In the genomic region with DNA sequence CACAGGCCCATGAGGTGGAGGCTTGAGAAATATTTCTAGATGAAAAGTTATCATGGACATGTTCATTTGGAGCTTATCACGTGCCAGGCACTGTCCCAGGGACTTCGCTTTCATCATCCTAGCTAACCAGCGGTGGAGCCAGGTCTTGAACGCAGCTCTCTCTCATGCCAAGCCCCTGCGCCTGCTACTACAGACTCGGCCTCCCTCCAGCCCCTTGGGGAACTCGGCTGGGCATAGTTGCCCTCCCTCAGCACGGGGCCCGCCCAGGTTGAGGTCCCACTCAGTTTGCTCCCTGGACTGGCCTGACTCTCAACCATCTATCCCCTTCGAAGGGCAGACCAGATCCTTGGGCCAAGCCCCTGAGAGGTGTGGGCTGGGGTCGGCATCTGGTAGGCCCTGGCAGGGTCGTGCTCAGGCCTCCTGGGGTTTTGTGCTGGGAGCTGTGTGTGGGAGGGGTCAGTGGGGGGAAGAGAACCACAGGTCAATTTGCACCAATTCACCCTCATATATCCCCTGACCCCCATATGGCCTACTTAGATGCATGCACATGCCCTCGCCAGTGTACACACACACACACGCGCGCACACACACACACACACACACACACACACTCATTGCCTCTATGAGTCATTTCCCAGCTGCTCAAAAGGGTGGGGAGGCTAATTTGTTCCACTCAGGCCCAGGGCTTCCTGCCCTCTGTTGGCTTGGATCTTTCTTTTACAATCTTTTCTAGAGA, we compare ENCODE assay signal across 6 cellular contexts. TPM values are rescaled to one million over a fixed set of nuclear protein-coding genes. Genes with fewer than 3 reads are reported as not detected.
DNase-seq lines count a peak whose midpoint lies in the region; ATAC-seq and TF ChIP-seq lines count a peak whose summit lies in the region.

No MANE protein-coding gene starts in this region.

- H3K36me3 ChIP-seq in CD8-positive, alpha-beta T cell (ENCODE audit: insufficient read depth, low read length): no peaks in the 10 kb centered on the region

- H3K4me1 Mint-ChIP-seq in CD8-positive, alpha-beta T cell (ENCODE audit: low read depth): peaks cover 21% of the 10 kb centered on the region

- intact Hi-C loops in CD8-positive, alpha-beta T cell (cut with DNase I, micrococcal nuclease): loop anchor here (1.0 to 5.0 kb wide), 2 partner anchors 36 to 38 kb away; no protein-coding TSS in a partner anchor

- H3K27ac ChIP-seq in CD8-positive, alpha-beta T cell (ENCODE audit: low read depth, low read length): no peak overlapping the region

- H3K27me3 Mint-ChIP-seq in CD8-positive, alpha-beta T cell (ENCODE audit: low read depth): no peaks in the 10 kb centered on the region

- CTCF ChIA-PET in CD8-positive, alpha-beta T cell (lab: Charles Lee): interaction anchor here (0.8 to 18.0 kb wide), 18 partner anchors 9 to 148 kb away, joined by 3 to 293 read pairs (median 4); a partner anchor contains a TSS

- H3K9me3 Mint-ChIP-seq in CD8-positive, alpha-beta T cell: peaks cover 6% of the 10 kb centered on the region

- no peak overlapping the region for H3K4me3 Mint-ChIP-seq in CD8-positive, alpha-beta T cell

- no peaks in the 10 kb centered on the region for H3K9me3 ChIP-seq in CD8-positive, alpha-beta T cell (ENCODE audit: low read length)

- no peak for TF ChIP-seq CTCF in CD8-positive, alpha-beta T cell (IDR thresholded peaks at IDR 0.05)

- H3K4me3 ChIP-seq in CD8-positive, alpha-beta T cell (ENCODE audit: low read depth, low read length): no peak overlapping the region

- POLR2A ChIA-PET in CD8-positive, alpha-beta T cell (lab: Charles Lee): interaction anchor here (0.8 to 1.7 kb wide), 3 partner anchors 36 to 54 kb away, joined by 3 to 12 read pairs (median 3); a partner anchor contains a TSS

- H3K27me3 ChIP-seq in CD8-positive, alpha-beta T cell (ENCODE audit: insufficient read depth, low read length): no peaks in the 10 kb centered on the region

- DNase-seq in CD8-positive, alpha-beta T cell: peak in 5 of 7 experiments; percentile 29 to 79 (median 40)
- DNase-seq in SW480 (ENCODE audit: low spot score) (peak; percentile 87), epidermal melanocyte (ENCODE audit: insufficient read length, low spot score) (peak; percentile 60), NCI-H526 treated with DMSO at 0.1 percent for 48 hours (lab: John Stamatoyannopoulos, UW) (no peak)
- peak; percentile 45 to 54 for DNase-seq in stimulated activated CD4-positive, alpha-beta T cell treated with anti-CD3 and anti-CD28 coated beads, Interleukin-2, amount 100 ng/mL, for 24 hours

- H3K4me1 ChIP-seq in CD8-positive, alpha-beta T cell (ENCODE audit: insufficient read depth, low read length): peaks cover 7% of the 10 kb centered on the region

- ATAC-seq in CD8-positive, alpha-beta T cell: peak; percentile 94
- no peak for ATAC-seq in GM21526 (IDR thresholded peaks at IDR 0.05; ENCODE audit: low FRiP score, unreplicated experiment)

- H3K36me3 Mint-ChIP-seq in CD8-positive, alpha-beta T cell: no peaks in the 10 kb centered on the region

- H3K27ac Mint-ChIP-seq in CD8-positive, alpha-beta T cell: peak overlapping the region; percentile 33

RNA-seq across cellular contexts. Expression of a gene that starts 12.1 kb away (rescaled TPM):
- under 1 TPM in 1 of 2 experiments, not detected in 1; 0.14 TPM for total RNA-seq in CD8-positive, alpha-beta T cell

RNA-seq across cellular contexts. Expression of a gene that starts 13.3 kb away (rescaled TPM):
- under 1 TPM; 0.24 to 0.97 TPM for total RNA-seq in CD8-positive, alpha-beta T cell

RNA-seq across cellular contexts. Expression of a gene that starts 35.6 kb away (rescaled TPM):
- total RNA-seq in CD8-positive, alpha-beta T cell: 10 to 100 TPM; 38.0 to 38.7 TPM

RNA-seq across cellular contexts. Expression of a gene that starts 52.7 kb away (rescaled TPM):
- total RNA-seq in CD8-positive, alpha-beta T cell: 1 to 10 TPM; 2.9 to 3.2 TPM
